Comparison of ENCODE assay signal across 1 cellular context in the genomic region with DNA sequence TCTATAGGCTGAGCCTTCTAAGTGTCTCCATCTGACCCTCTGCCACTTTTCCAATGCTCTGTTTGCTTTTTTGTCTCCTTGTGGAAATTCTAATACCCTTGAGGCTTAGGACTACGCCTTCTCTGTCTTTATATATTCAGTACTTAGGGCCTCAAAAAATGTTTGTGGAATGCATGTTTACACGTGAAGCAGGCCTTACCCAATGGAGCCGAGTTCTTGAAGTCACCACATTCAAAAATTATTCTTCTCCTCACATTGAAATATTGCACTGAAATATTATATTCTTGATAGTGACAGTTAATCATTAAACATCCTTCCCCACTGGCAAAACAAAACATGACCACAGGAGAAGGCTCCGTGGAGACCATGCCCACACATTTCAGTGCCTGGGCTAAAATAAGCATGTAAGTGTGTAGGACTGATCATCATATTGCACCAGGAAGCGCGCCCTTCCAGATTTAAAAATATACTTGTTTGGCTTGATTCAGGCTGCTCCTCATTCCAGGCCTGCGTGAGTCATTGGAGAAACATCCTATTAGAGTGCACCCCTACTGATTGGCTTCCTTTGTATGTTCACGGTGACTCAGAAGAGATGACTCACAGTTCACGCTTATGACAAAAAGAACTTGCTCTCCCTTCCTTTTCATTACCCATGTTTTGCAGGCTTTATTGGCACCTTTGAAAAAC.
TF ChIP-seq lines count a peak whose summit lies in the region.

No MANE protein-coding gene starts in this region.

TF ChIP-seq in HepG2, 621 proteins besides CTCF, POLR2A, EP300 and RAD21 (continued from another document and continues in another):
- TF ChIP-seq, protein P1, sequence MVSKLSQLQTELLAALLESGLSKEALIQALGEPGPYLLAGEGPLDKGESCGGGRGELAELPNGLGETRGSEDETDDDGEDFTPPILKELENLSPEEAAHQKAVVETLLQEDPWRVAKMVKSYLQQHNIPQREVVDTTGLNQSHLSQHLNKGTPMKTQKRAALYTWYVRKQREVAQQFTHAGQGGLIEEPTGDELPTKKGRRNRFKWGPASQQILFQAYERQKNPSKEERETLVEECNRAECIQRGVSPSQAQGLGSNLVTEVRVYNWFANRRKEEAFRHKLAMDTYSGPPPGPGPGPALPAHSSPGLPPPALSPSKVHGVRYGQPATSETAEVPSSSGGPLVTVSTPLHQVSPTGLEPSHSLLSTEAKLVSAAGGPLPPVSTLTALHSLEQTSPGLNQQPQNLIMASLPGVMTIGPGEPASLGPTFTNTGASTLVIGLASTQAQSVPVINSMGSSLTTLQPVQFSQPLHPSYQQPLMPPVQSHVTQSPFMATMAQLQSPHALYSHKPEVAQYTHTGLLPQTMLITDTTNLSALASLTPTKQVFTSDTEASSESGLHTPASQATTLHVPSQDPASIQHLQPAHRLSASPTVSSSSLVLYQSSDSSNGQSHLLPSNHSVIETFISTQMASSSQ (IDR thresholded peaks at IDR 0.05; ENCODE audit: low read depth), result peak; percentile 38; the same call in 1 of the 2 replicates
- TF ChIP-seq, protein P1 (CRISPR knock-in tag; IDR thresholded peaks at IDR 0.05; ENCODE audit: borderline replicate concordance), result peak; percentile 63; the same call in 1 of the 2 replicates
- TF ChIP-seq GATAD1 (CRISPR knock-in tag; IDR thresholded peaks at IDR 0.05), result no peak
- TF ChIP-seq SOX6 (IDR thresholded peaks at IDR 0.05), result no peak
- peak; percentile 84 for TF ChIP-seq SOX6 (CRISPR knock-in tag; IDR thresholded peaks at IDR 0.05)
- TF ChIP-seq KDM5A (IDR thresholded peaks at IDR 0.05; ENCODE audit: borderline replicate concordance, low read length), result no peak
- TF ChIP-seq RFX3 (CRISPR knock-in tag; IDR thresholded peaks at IDR 0.05), result no peak
- TF ChIP-seq MIER3 (CRISPR knock-in tag; IDR thresholded peaks at IDR 0.05; ENCODE audit: borderline replicate concordance), result no peak
- TF ChIP-seq, protein P2, sequence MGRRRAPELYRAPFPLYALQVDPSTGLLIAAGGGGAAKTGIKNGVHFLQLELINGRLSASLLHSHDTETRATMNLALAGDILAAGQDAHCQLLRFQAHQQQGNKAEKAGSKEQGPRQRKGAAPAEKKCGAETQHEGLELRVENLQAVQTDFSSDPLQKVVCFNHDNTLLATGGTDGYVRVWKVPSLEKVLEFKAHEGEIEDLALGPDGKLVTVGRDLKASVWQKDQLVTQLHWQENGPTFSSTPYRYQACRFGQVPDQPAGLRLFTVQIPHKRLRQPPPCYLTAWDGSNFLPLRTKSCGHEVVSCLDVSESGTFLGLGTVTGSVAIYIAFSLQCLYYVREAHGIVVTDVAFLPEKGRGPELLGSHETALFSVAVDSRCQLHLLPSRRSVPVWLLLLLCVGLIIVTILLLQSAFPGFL (CRISPR knock-in tag; IDR thresholded peaks at IDR 0.05), result no peak
- TF ChIP-seq ZNF883 (CRISPR knock-in tag; IDR thresholded peaks at IDR 0.05; ENCODE audit: not compliant biosample characterization), result no peak
- TF ChIP-seq, protein P3, sequence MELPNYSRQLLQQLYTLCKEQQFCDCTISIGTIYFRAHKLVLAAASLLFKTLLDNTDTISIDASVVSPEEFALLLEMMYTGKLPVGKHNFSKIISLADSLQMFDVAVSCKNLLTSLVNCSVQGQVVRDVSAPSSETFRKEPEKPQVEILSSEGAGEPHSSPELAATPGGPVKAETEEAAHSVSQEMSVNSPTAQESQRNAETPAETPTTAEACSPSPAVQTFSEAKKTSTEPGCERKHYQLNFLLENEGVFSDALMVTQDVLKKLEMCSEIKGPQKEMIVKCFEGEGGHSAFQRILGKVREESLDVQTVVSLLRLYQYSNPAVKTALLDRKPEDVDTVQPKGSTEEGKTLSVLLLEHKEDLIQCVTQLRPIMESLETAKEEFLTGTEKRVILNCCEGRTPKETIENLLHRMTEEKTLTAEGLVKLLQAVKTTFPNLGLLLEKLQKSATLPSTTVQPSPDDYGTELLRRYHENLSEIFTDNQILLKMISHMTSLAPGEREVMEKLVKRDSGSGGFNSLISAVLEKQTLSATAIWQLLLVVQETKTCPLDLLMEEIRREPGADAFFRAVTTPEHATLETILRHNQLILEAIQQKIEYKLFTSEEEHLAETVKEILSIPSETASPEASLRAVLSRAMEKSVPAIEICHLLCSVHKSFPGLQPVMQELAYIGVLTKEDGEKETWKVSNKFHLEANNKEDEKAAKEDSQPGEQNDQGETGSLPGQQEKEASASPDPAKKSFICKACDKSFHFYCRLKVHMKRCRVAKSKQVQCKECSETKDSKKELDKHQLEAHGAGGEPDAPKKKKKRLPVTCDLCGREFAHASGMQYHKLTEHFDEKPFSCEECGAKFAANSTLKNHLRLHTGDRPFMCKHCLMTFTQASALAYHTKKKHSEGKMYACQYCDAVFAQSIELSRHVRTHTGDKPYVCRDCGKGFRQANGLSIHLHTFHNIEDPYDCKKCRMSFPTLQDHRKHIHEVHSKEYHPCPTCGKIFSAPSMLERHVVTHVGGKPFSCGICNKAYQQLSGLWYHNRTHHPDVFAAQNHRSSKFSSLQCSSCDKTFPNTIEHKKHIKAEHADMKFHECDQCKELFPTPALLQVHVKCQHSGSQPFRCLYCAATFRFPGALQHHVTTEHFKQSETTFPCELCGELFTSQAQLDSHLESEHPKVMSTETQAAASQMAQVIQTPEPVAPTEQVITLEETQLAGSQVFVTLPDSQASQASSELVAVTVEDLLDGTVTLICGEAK (IDR thresholded peaks at IDR 0.05), result no peak
- TF ChIP-seq, protein P3 (CRISPR knock-in tag; IDR thresholded peaks at IDR 0.05), result peak; percentile 38; the same call in 1 of the 2 replicates
- TF ChIP-seq, protein P4, sequence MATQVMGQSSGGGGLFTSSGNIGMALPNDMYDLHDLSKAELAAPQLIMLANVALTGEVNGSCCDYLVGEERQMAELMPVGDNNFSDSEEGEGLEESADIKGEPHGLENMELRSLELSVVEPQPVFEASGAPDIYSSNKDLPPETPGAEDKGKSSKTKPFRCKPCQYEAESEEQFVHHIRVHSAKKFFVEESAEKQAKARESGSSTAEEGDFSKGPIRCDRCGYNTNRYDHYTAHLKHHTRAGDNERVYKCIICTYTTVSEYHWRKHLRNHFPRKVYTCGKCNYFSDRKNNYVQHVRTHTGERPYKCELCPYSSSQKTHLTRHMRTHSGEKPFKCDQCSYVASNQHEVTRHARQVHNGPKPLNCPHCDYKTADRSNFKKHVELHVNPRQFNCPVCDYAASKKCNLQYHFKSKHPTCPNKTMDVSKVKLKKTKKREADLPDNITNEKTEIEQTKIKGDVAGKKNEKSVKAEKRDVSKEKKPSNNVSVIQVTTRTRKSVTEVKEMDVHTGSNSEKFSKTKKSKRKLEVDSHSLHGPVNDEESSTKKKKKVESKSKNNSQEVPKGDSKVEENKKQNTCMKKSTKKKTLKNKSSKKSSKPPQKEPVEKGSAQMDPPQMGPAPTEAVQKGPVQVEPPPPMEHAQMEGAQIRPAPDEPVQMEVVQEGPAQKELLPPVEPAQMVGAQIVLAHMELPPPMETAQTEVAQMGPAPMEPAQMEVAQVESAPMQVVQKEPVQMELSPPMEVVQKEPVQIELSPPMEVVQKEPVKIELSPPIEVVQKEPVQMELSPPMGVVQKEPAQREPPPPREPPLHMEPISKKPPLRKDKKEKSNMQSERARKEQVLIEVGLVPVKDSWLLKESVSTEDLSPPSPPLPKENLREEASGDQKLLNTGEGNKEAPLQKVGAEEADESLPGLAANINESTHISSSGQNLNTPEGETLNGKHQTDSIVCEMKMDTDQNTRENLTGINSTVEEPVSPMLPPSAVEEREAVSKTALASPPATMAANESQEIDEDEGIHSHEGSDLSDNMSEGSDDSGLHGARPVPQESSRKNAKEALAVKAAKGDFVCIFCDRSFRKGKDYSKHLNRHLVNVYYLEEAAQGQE (IDR thresholded peaks at IDR 0.05; ENCODE audit: borderline replicate concordance in 1 of 2, low read depth in 1 of 2, low read length in 2 of 2), result no peak
- TF ChIP-seq ZNF432 (CRISPR knock-in tag; IDR thresholded peaks at IDR 0.05; ENCODE audit: borderline replicate concordance), result no peak
- no peak for TF ChIP-seq ARNT2 (CRISPR knock-in tag; IDR thresholded peaks at IDR 0.05; ENCODE audit: low read depth)
- TF ChIP-seq PHF21A (CRISPR knock-in tag; IDR thresholded peaks at IDR 0.05), result no peak
- 0 out of 2 replicates have a peak, but pooled peaks have one; percentile 49 for TF ChIP-seq ESRRA (CRISPR knock-in tag; IDR thresholded peaks at IDR 0.05; ENCODE audit: low read depth)
- TF ChIP-seq, protein P5, sequence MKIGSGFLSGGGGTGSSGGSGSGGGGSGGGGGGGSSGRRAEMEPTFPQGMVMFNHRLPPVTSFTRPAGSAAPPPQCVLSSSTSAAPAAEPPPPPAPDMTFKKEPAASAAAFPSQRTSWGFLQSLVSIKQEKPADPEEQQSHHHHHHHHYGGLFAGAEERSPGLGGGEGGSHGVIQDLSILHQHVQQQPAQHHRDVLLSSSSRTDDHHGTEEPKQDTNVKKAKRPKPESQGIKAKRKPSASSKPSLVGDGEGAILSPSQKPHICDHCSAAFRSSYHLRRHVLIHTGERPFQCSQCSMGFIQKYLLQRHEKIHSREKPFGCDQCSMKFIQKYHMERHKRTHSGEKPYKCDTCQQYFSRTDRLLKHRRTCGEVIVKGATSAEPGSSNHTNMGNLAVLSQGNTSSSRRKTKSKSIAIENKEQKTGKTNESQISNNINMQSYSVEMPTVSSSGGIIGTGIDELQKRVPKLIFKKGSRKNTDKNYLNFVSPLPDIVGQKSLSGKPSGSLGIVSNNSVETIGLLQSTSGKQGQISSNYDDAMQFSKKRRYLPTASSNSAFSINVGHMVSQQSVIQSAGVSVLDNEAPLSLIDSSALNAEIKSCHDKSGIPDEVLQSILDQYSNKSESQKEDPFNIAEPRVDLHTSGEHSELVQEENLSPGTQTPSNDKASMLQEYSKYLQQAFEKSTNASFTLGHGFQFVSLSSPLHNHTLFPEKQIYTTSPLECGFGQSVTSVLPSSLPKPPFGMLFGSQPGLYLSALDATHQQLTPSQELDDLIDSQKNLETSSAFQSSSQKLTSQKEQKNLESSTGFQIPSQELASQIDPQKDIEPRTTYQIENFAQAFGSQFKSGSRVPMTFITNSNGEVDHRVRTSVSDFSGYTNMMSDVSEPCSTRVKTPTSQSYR (CRISPR knock-in tag; IDR thresholded peaks at IDR 0.05; ENCODE audit: borderline replicate concordance), result no peak
- TF ChIP-seq GZF1 (CRISPR knock-in tag; IDR thresholded peaks at IDR 0.05), result no peak
- TF ChIP-seq KDM6A (CRISPR knock-in tag; IDR thresholded peaks at IDR 0.05; ENCODE audit: low read depth), result 0 out of 2 replicates have a peak, but pooled peaks have one; percentile 22
- no peak for TF ChIP-seq ZNF354B (CRISPR knock-in tag; IDR thresholded peaks at IDR 0.05)
- 0 out of 2 replicates have a peak, but pooled peaks have one; percentile 50 for TF ChIP-seq FOXM1 (CRISPR knock-in tag; IDR thresholded peaks at IDR 0.05)
- TF ChIP-seq ZNF251 (CRISPR knock-in tag; IDR thresholded peaks at IDR 0.05), result no peak
- no peak for TF ChIP-seq PHF20 (CRISPR knock-in tag; IDR thresholded peaks at IDR 0.05)
- no peak for TF ChIP-seq U2AF2 (IDR thresholded peaks at IDR 0.05; ENCODE audit: low read depth, low read length)
- TF ChIP-seq ZNF768 (CRISPR knock-in tag; IDR thresholded peaks at IDR 0.05), result no peak
- no peak for TF ChIP-seq ZNF496 (CRISPR knock-in tag; IDR thresholded peaks at IDR 0.05; ENCODE audit: insufficient replicate concordance)
- no peak for TF ChIP-seq TARDBP (CRISPR knock-in tag; IDR thresholded peaks at IDR 0.05)
- TF ChIP-seq, protein P6, sequence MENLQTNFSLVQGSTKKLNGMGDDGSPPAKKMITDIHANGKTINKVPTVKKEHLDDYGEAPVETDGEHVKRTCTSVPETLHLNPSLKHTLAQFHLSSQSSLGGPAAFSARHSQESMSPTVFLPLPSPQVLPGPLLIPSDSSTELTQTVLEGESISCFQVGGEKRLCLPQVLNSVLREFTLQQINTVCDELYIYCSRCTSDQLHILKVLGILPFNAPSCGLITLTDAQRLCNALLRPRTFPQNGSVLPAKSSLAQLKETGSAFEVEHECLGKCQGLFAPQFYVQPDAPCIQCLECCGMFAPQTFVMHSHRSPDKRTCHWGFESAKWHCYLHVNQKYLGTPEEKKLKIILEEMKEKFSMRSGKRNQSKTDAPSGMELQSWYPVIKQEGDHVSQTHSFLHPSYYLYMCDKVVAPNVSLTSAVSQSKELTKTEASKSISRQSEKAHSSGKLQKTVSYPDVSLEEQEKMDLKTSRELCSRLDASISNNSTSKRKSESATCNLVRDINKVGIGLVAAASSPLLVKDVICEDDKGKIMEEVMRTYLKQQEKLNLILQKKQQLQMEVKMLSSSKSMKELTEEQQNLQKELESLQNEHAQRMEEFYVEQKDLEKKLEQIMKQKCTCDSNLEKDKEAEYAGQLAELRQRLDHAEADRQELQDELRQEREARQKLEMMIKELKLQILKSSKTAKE (CRISPR knock-in tag; IDR thresholded peaks at IDR 0.05; ENCODE audit: borderline replicate concordance), result 0 out of 2 replicates have a peak, but pooled peaks have one; percentile 19
